Comparison of ENCODE assay signal across 9 cellular contexts in genomic region chr11:102279641-102280170, GRCh38. TPM values are rescaled to one million over a fixed set of nuclear protein-coding genes. Genes with fewer than 3 reads are reported as not detected.
DNase-seq lines count a peak whose midpoint lies in the region; ATAC-seq and TF ChIP-seq lines count a peak whose summit lies in the region.
"Had no signal": no experiment of that assay in that cellular context is flagged by ENCODE, and none has a peak within 500 bp of the region (broad histone marks: within the 10 kb centered on the region; RNA-seq: fewer than 3 reads in every experiment).

No MANE protein-coding gene starts in this region.

- no peak overlapping the region for H3K18ac ChIP-seq in IMR-90 (ENCODE audit: low read depth, low read length)

- no peak overlapping the region for H3K27ac ChIP-seq in IMR-90 (ENCODE audit: insufficient read depth, low read length)
- H3K27ac ChIP-seq in osteoblast (ENCODE audit: low read depth, low read length): peak overlapping the region; percentile 23

- H3K9me1 ChIP-seq in IMR-90 (ENCODE audit: insufficient read depth, low read length): peaks cover 5% of the 10 kb centered on the region; the same call in 1 of the 2 replicates

- TF ChIP-seq CTCF in GM12873 (IDR thresholded peaks at IDR 0.05; ENCODE audit: insufficient read depth, low read depth, low read length, missing control alignments) (peak; percentile 30), IMR-90 (conservative IDR thresholded peaks at IDR 0.05; ENCODE audit: low read depth, low read length) (peak; percentile 33), osteoblast (IDR thresholded peaks at IDR 0.05; ENCODE audit: extremely low read depth, low read depth, low read length) (peak; percentile 28)

- H3K4me1 ChIP-seq in IMR-90 (ENCODE audit: control insufficient read depth, insufficient read depth, low read length) (peaks cover 6% of the 10 kb centered on the region), osteoblast (ENCODE audit: insufficient read depth, low read length) (peaks cover 25% of the 10 kb centered on the region)

- no peak overlapping the region for H4K5ac ChIP-seq in IMR-90 (ENCODE audit: low read depth, low read length)

- H4K20me1 ChIP-seq in IMR-90 (ENCODE audit: insufficient read depth, low read length) (no peaks in the 10 kb centered on the region), osteoblast (ENCODE audit: insufficient read depth, low read length) (no peaks in the 10 kb centered on the region)

- H2BK20ac ChIP-seq in IMR-90 (ENCODE audit: low read depth, low read length): no peak overlapping the region

- peak overlapping the region; percentile 24; the same call in 1 of the 2 replicates for H3K14ac ChIP-seq in IMR-90 (replicated peaks; ENCODE audit: low read depth, low read length)

- no peaks in the 10 kb centered on the region for H3K27me3 ChIP-seq in IMR-90 (ENCODE audit: control insufficient read depth, insufficient read depth, low read length)
- H3K27me3 ChIP-seq in osteoblast (ENCODE audit: insufficient read depth, low read length): no peaks in the 10 kb centered on the region

- in situ Hi-C loops in IMR-90 (cut with MboI; ENCODE audit: low sequenced_read_pairs): loop anchor here (25.0 kb wide), 1 partner anchor 108 kb away; no protein-coding TSS in a partner anchor

- peak overlapping the region in 1 of 2 experiments; percentile 25; a peak in 2 of 4 replicates for H4K8ac ChIP-seq in IMR-90 (ENCODE audit: low read depth in 2 of 2, low read length in 2 of 2)

- no peak overlapping the region for H2BK15ac ChIP-seq in IMR-90 (ENCODE audit: low read depth, low read length)

- no peaks in the 10 kb centered on the region for H3K36me3 ChIP-seq in IMR-90 (ENCODE audit: control insufficient read depth, insufficient read depth, low read length)
- H3K36me3 ChIP-seq in osteoblast (ENCODE audit: insufficient read depth, low read length): no peaks in the 10 kb centered on the region

- H3K79me2 ChIP-seq in osteoblast (ENCODE audit: insufficient read depth, low read length): no peaks in the 10 kb centered on the region

- H3K4ac ChIP-seq in IMR-90 (ENCODE audit: low read depth, low read length): no peak overlapping the region

- no peaks in the 10 kb centered on the region for H3K79me1 ChIP-seq in IMR-90 (ENCODE audit: low read depth in 1 of 2, low read length in 2 of 2)

- WGBS in IMR-90 (ENCODE audit: extremely low coverage in 2 of 2, insufficient read length in 1 of 2), 2 experiments: 20% methylated on average over 5 of the region's 13 CpGs; no CpG with 5 or more reads in 1 of the 2 experiments

- H2BK120ac ChIP-seq in IMR-90 (ENCODE audit: low read depth, low read length): peak overlapping the region; percentile 21; the same call in 1 of the 2 replicates

- BruUV-seq in IMR-90 (replicated peaks; lab: Mats Ljungman, UMichigan): no TSS peak

- peak overlapping the region; percentile 35; the same call in 1 of the 2 replicates for H3K4me3 ChIP-seq in IMR-90 (ENCODE audit: insufficient read depth, low read depth, low read length)
- H3K4me3 ChIP-seq in osteoblast (ENCODE audit: insufficient read depth, low read length): peak overlapping the region; percentile 62

- no peak overlapping the region for H3K23ac ChIP-seq in IMR-90 (ENCODE audit: low read depth, low read length)

- CTCF ChIA-PET in IMR-90 (lab: Yijun Ruan, JAX): interaction anchor here (0.6 to 2.8 kb wide), 4 partner anchors 9 to 480 kb away, joined by 3 to 14 read pairs (median 6); no protein-coding TSS in a partner anchor

- H3K9me3 ChIP-seq in IMR-90 (ENCODE audit: control insufficient read depth, insufficient read depth, low read length) (no peaks in the 10 kb centered on the region), osteoblast (ENCODE audit: low read depth, low read length) (no peaks in the 10 kb centered on the region)

- peak overlapping the region; percentile 69 for H2BK5ac ChIP-seq in IMR-90 (ENCODE audit: low read depth, low read length, poor library complexity, severe bottlenecking)

- TF ChIP-seq RAD21 in IMR-90 (IDR thresholded peaks at IDR 0.05; ENCODE audit: low read length): peak; percentile 39

- no peak overlapping the region for H2AK5ac ChIP-seq in IMR-90 (ENCODE audit: low read depth, low read length)

- H2AFZ ChIP-seq in IMR-90 (replicated peaks; ENCODE audit: low read length, poor library complexity) (peak overlapping the region; percentile 5), osteoblast (ENCODE audit: low read length) (peak overlapping the region; percentile 82)

- H2AK9ac ChIP-seq in IMR-90 (replicated peaks; ENCODE audit: low read depth, low read length, poor library complexity): no peak overlapping the region

- H4K91ac ChIP-seq in IMR-90 (ENCODE audit: insufficient read depth, low read depth, low read length): no peak overlapping the region

- intact Hi-C loops in IMR-90 (cut with micrococcal nuclease): loop anchor here (1.0 to 10.0 kb wide), 2 partner anchors 167 to 415 kb away; no protein-coding TSS in a partner anchor

- peak overlapping the region; percentile 1; the same call in 1 of the 2 replicates for H3K9ac ChIP-seq in IMR-90 (ENCODE audit: low read depth, low read length)

- dilution Hi-C loops in IMR-90 (cut with HindIII; ENCODE audit: low sequenced_read_pairs, unreplicated experiment): no loop called here

- peak overlapping the region; percentile 70 for H3K4me2 ChIP-seq in IMR-90 (ENCODE audit: low read depth, low read length)
- peak overlapping the region; percentile 77 for H3K4me2 ChIP-seq in osteoblast (ENCODE audit: insufficient read depth, low read length)

- POLR2A ChIA-PET in IMR-90 (lab: Charles Lee; ENCODE audit: unreplicated experiment): no interaction called here

- peak; percentile 99 for ATAC-seq in GM21717 (IDR thresholded peaks at IDR 0.05; ENCODE audit: unreplicated experiment)
- peak; percentile 84 for ATAC-seq in IMR-90 (ENCODE audit: low read depth)

- DNase-seq in IMR-90: peak; percentile 84
- DNase-seq in dedifferentiated amniotic fluid mesenchymal stem cell (ENCODE audit: extremely low spot score): peak; percentile 53
- peak; percentile 37 for DNase-seq in osteoblast (ENCODE audit: insufficient read length, low spot score, missing footprints)
- DNase-seq in NCI-H2029 (lab: John Stamatoyannopoulos, UW): no peak
- no peak for DNase-seq in GM19238 (ENCODE audit: insufficient read length, low spot score)
- no peak for DNase-seq in NCI-H2081 treated with DMSO at 0.1 percent for 48 hours (lab: John Stamatoyannopoulos, UW)
- DNase-seq: right cardiac atrium had no signal

- no peak for TF ChIP-seq POLR2A in IMR-90 (IDR thresholded peaks at IDR 0.05; ENCODE audit: low read depth, low read length)

- H3K56ac ChIP-seq in IMR-90 (ENCODE audit: extremely low read depth, insufficient read depth, low read length): no peak overlapping the region

TF ChIP-seq in IMR-90, 13 proteins besides CTCF, POLR2A, EP300 and RAD21:
- peak; percentile 90 for TF ChIP-seq BHLHE40 (IDR thresholded peaks at IDR 0.05; ENCODE audit: low read depth, low read length)
- TF ChIP-seq USF2 (IDR thresholded peaks at IDR 0.05; ENCODE audit: low read depth, low read length): no peak
- peak; percentile 80 for TF ChIP-seq CEBPB (IDR thresholded peaks at IDR 0.05; ENCODE audit: low read depth, low read length)
- TF ChIP-seq RFX5 (IDR thresholded peaks at IDR 0.05; ENCODE audit: low read depth, low read length): no peak

RNA-seq across cellular contexts. Expression of gene BIRC3, which starts 37.6 kb away (rescaled TPM):
- total RNA-seq in IMR-90 (2012; rRNA removed) (5.0 and 6.4 TPM in 2 replicates), osteoblast (1.2 and 1.8 TPM in 2 replicates)
- 1.3 and 2.2 TPM in 2 replicates for polyA plus RNA-seq in IMR-90 (2012; rRNA removed)
- 0.25 and 0.29 TPM in 2 replicates for polyA plus RNA-seq in IMR-90 (2012; cell fraction: cytosol; rRNA removed)
- 0.07 and 0.97 TPM in 2 replicates for polyA plus RNA-seq in IMR-90 (2012; cell fraction: nucleus; rRNA removed; ENCODE audit: low replicate concordance)

Comparison
In these comparisons a context has a peak if more than half of its experiments do, and no peak if none do; other contexts are left out.
1. DNase-seq: peak in IMR-90 (single experiment), dedifferentiated amniotic fluid mesenchymal stem cell (single experiment) and osteoblast (single experiment); none in NCI-H2029 (single experiment), GM19238 (single experiment) and NCI-H2081 treated with DMSO at 0.1 percent for 48 hours (single experiment).
2. Peak in every context shown above with its lines, with median percentiles within 50 percentile points of each other: CTCF ChIP-seq.